Comparison of ENCODE assay signal across 8 cellular contexts in genomic region chr19:43620061-43621001, GRCh38. TPM values are rescaled to one million over a fixed set of nuclear protein-coding genes. Genes with fewer than 3 reads are reported as not detected.
DNase-seq lines count a peak whose midpoint lies in the region; ATAC-seq lines count a peak whose summit lies in the region.

No MANE protein-coding gene starts in this region.

- H3K4me1 ChIP-seq in CD8-positive, alpha-beta memory T cell (ENCODE audit: insufficient read depth, low read length) = peaks cover 31% of the 10 kb centered on the region
- H3K4me1 ChIP-seq in muscle layer of duodenum (ENCODE audit: control insufficient read depth in 1 of 2, insufficient read depth in 2 of 2, low read length in 2 of 2) = peaks cover 0 to 15% of the 10 kb centered on the region in 2 donors
- no peaks in the 10 kb centered on the region for H3K4me1 ChIP-seq in aorta (ENCODE audit: control insufficient read depth in 1 of 2, insufficient read depth in 2 of 2, low read length in 2 of 2)

- H3K36me3 Mint-ChIP-seq in CD8-positive, alpha-beta memory T cell = peaks cover 0 to 11% (median 0%) of the 10 kb centered on the region in 3 donors
- H3K36me3 Mint-ChIP-seq in central memory CD8-positive, alpha-beta T cell (ENCODE audit: insufficient read depth) = peaks cover 9% of the 10 kb centered on the region

- intact Hi-C loops in aorta (cut with DNase I) = no loop called here

- no peaks in the 10 kb centered on the region for H3K27me3 ChIP-seq in CD8-positive, alpha-beta memory T cell (ENCODE audit: insufficient read depth, low read length, poor library complexity, severe bottlenecking)
- H3K27me3 ChIP-seq in muscle layer of duodenum (ENCODE audit: low read depth, low read length) (no peaks in the 10 kb centered on the region), aorta (ENCODE audit: control insufficient read depth in 1 of 2, insufficient read depth in 2 of 2, low read length in 1 of 2) (no peaks in the 10 kb centered on the region)

- peak overlapping the region; percentile 91 for H3K27ac ChIP-seq in CD8-positive, alpha-beta memory T cell (ENCODE audit: low read depth, low read length)
- H3K27ac ChIP-seq in SK-N-MC = peak overlapping the region; percentile 98
- H3K27ac ChIP-seq in muscle layer of duodenum (ENCODE audit: low read length) = peak overlapping the region; percentile 80
- peak overlapping the region in 1 of 2 donors; percentile 69 for H3K27ac ChIP-seq in aorta (ENCODE audit: low read depth in 1 of 2, low read length in 2 of 2)

- 29 to 30% methylated on average over 23 of the region's 23 CpGs for WGBS in aorta, 2 donors

- peak overlapping the region; percentile 94 for H3K9ac ChIP-seq in SK-N-MC (ENCODE audit: insufficient read length)

- DNase-seq in CD8-positive, alpha-beta memory T cell = peak in 3 of 5 donors; percentile 76 to 90 (median 83)
- DNase-seq in SK-N-MC (ENCODE audit: low read depth, low spot score) (no peak), aorta (peak; percentile 89 to 95), 8988T (no peak), middle frontal gyrus (ENCODE audit: extremely low spot score, low spot score) (no peak), GOT3 (lab: John Stamatoyannopoulos, UW) (no peak)
- DNase-seq in central memory CD8-positive, alpha-beta T cell (ENCODE audit: low spot score in 2 of 2) = no peak

- H3K27ac Mint-ChIP-seq in CD8-positive, alpha-beta memory T cell = peak overlapping the region; percentile 89 to 99 (median 98)
- H3K27ac Mint-ChIP-seq in central memory CD8-positive, alpha-beta T cell (ENCODE audit: low read depth) = peak overlapping the region; percentile 92

- no peaks in the 10 kb centered on the region for H3K9me3 ChIP-seq in CD8-positive, alpha-beta memory T cell (ENCODE audit: low read length)
- no peaks in the 10 kb centered on the region for H3K9me3 ChIP-seq in SK-N-MC (ENCODE audit: low read depth, low read length)
- no peaks in the 10 kb centered on the region for H3K9me3 ChIP-seq in muscle layer of duodenum (ENCODE audit: control insufficient read depth in 1 of 2, low read length in 2 of 2)
- no peaks in the 10 kb centered on the region for H3K9me3 ChIP-seq in aorta (ENCODE audit: control insufficient read depth, low read length)

- H3K4me1 Mint-ChIP-seq in CD8-positive, alpha-beta memory T cell = peaks cover 33 to 57% (median 37%) of the 10 kb centered on the region in 3 donors
- peaks cover 39% of the 10 kb centered on the region for H3K4me1 Mint-ChIP-seq in central memory CD8-positive, alpha-beta T cell

- CTCF ChIA-PET in CD8-positive, alpha-beta memory T cell (lab: Charles Lee) = interaction anchor here (0.6 kb wide), 1 partner anchor 63 kb away, joined by 3 read pairs; no protein-coding TSS in a partner anchor

- H3K36me3 ChIP-seq in CD8-positive, alpha-beta memory T cell (ENCODE audit: insufficient read depth, low read length) = no peaks in the 10 kb centered on the region
- peaks cover 7% of the 10 kb centered on the region for H3K36me3 ChIP-seq in SK-N-MC (ENCODE audit: insufficient read depth, low read length)
- no peaks in the 10 kb centered on the region for H3K36me3 ChIP-seq in muscle layer of duodenum (ENCODE audit: control insufficient read depth in 1 of 2, insufficient read depth in 2 of 2, low read length in 2 of 2)
- no peaks in the 10 kb centered on the region for H3K36me3 ChIP-seq in aorta (ENCODE audit: control insufficient read depth in 1 of 2, insufficient read depth in 2 of 2, low read length in 1 of 2)

- POLR2A ChIA-PET in CD8-positive, alpha-beta memory T cell (lab: Charles Lee) = interaction anchor here (0.6 to 0.7 kb wide), 5 partner anchors 21 to 181 kb away, joined by 3 to 4 read pairs (median 3); no protein-coding TSS in a partner anchor

- H3K27me3 Mint-ChIP-seq in CD8-positive, alpha-beta memory T cell = no peaks in the 10 kb centered on the region
- H3K27me3 Mint-ChIP-seq in central memory CD8-positive, alpha-beta T cell = no peaks in the 10 kb centered on the region

- peak overlapping the region; percentile 96 to 99 (median 98) for H3K4me3 Mint-ChIP-seq in CD8-positive, alpha-beta memory T cell
- peak overlapping the region; percentile 98 for H3K4me3 Mint-ChIP-seq in central memory CD8-positive, alpha-beta T cell

- H3K9me3 Mint-ChIP-seq in CD8-positive, alpha-beta memory T cell = no peaks in the 10 kb centered on the region
- H3K9me3 Mint-ChIP-seq in central memory CD8-positive, alpha-beta T cell = no peaks in the 10 kb centered on the region

- peak overlapping the region; percentile 66 for H3K4me3 ChIP-seq in CD8-positive, alpha-beta memory T cell (ENCODE audit: low read length)
- H3K4me3 ChIP-seq in SK-N-MC (peak overlapping the region; percentile 89), muscle layer of duodenum (ENCODE audit: low read depth in 1 of 2, low read length in 2 of 2) (peak overlapping the region; percentile 80 to 91), aorta (ENCODE audit: low read length in 2 of 2) (peak overlapping the region; percentile 43 to 52)

- peak; percentile 3 for ATAC-seq in central memory CD8-positive, alpha-beta T cell (replicated peaks; ENCODE audit: extremely low read depth, poor library complexity, severe bottlenecking)
- peak; percentile 1 for ATAC-seq in aorta (ENCODE audit: low FRiP score)

RNA-seq across cellular contexts. Expression of gene ZNF428, which starts 0.9 kb away (rescaled TPM):
- total RNA-seq in CD8-positive, alpha-beta memory T cell = 10 to 100 TPM; 23.6 to 23.8 TPM
- 22.0 TPM for polyA plus RNA-seq in CD8-positive, alpha-beta memory T cell
- total RNA-seq in aorta = 10 to 100 TPM; 26.2 to 34.6 TPM
- polyA plus RNA-seq in aorta = 10 to 100 TPM; 37.1 to 54.2 TPM

RNA-seq across cellular contexts. Expression of gene SRRM5, which starts 8.4 kb away (rescaled TPM):
- total RNA-seq in CD8-positive, alpha-beta memory T cell = under 1 TPM; 0.24 to 0.58 TPM
- polyA plus RNA-seq in CD8-positive, alpha-beta memory T cell = 0.26 TPM
- under 1 TPM; 0.51 to 0.52 TPM for total RNA-seq in aorta
- polyA plus RNA-seq in aorta = under 1 TPM in 1 of 2 donors, not detected in 1; 0.69 TPM

RNA-seq across cellular contexts. Expression of gene CADM4, which starts 19.3 kb away (rescaled TPM):
- total RNA-seq in CD8-positive, alpha-beta memory T cell = under 1 TPM; 0.24 to 0.57 TPM
- not detected for polyA plus RNA-seq in CD8-positive, alpha-beta memory T cell
- total RNA-seq in aorta = 1 to 10 TPM; 2.9 to 6.5 TPM
- 1 to 10 TPM; 3.1 to 8.1 TPM for polyA plus RNA-seq in aorta

RNA-seq across cellular contexts. Expression of gene ZNF576, which starts 23.9 kb away (rescaled TPM):
- total RNA-seq in CD8-positive, alpha-beta memory T cell = 10 to 100 TPM; 19.5 to 20.9 TPM
- polyA plus RNA-seq in CD8-positive, alpha-beta memory T cell = 9.3 TPM
- 10 to 100 TPM; 12.0 to 14.5 TPM for total RNA-seq in aorta
- 10 to 100 TPM; 11.4 to 15.7 TPM for polyA plus RNA-seq in aorta

RNA-seq across cellular contexts. Expression of gene IRGQ, which starts 24.4 kb away (rescaled TPM):
- 10 to 100 TPM; 25.4 to 30.2 TPM for total RNA-seq in CD8-positive, alpha-beta memory T cell
- 2.2 TPM for polyA plus RNA-seq in CD8-positive, alpha-beta memory T cell
- 10 to 100 TPM; 20.3 to 25.5 TPM for total RNA-seq in aorta
- 1 to 10 TPM; 4.3 to 7.2 TPM for polyA plus RNA-seq in aorta

Comparison
In these comparisons a context has a peak if more than half of its experiments do, and no peak if none do; other contexts are left out.
1. DNase-seq: peak in CD8-positive, alpha-beta memory T cell (3 of 5) and aorta (2 of 2); none in SK-N-MC (single experiment), central memory CD8-positive, alpha-beta T cell (0 of 2), 8988T (single experiment), middle frontal gyrus (single experiment) and GOT3 (single experiment).
2. Peak in every context shown above with its lines, with median percentiles within 50 percentile points of each other: H3K4me3 ChIP-seq.